8 cellular contexts compared by ENCODE assay signal in genomic region chr6:5025911-5026819, GRCh38. TPM values are rescaled to one million over a fixed set of nuclear protein-coding genes. Genes with fewer than 3 reads are reported as not detected.
DNase-seq lines count a peak whose midpoint lies in the region; ATAC-seq and TF ChIP-seq lines count a peak whose summit lies in the region.

No MANE protein-coding gene starts in this region.

- no peaks in the 10 kb centered on the region for H3K79me2 ChIP-seq in parathyroid adenoma

- peak overlapping the region; percentile 72 for H3K4me2 ChIP-seq in parathyroid adenoma (ENCODE audit: low read length)

- H3K27me3 ChIP-seq in right cardiac atrium (ENCODE audit: control insufficient read depth, insufficient read depth) (no peaks in the 10 kb centered on the region), parathyroid adenoma (ENCODE audit: control insufficient read depth, insufficient read depth, low read length) (no peaks in the 10 kb centered on the region), MG63 (no peaks in the 10 kb centered on the region)

- ATAC-seq in right cardiac atrium (peak; percentile 82 to 83), HG03139 (IDR thresholded peaks at IDR 0.05; ENCODE audit: unreplicated experiment) (no peak), HG02840 (IDR thresholded peaks at IDR 0.05; ENCODE audit: low FRiP score, unreplicated experiment) (no peak)

- DNase-seq in DMS153 (lab: John Stamatoyannopoulos, UW): peak; percentile 1
- DNase-seq in NCI-H2029 (lab: John Stamatoyannopoulos, UW): peak; percentile 44
- peak; percentile 51 to 83 (median 77) for DNase-seq in right cardiac atrium
- DNase-seq in MG63: no peak

- peak overlapping the region; percentile 79 for H3K27ac ChIP-seq in right cardiac atrium (ENCODE audit: low read length)
- peak overlapping the region; percentile 15 for H3K27ac ChIP-seq in parathyroid adenoma

- peaks cover 4% of the 10 kb centered on the region for H3K27me3 Mint-ChIP-seq in activated naive CD8-positive, alpha-beta T cell

- H3K36me3 ChIP-seq in parathyroid adenoma (ENCODE audit: control insufficient read depth, insufficient read depth, low read length) (no peaks in the 10 kb centered on the region), MG63 (no peaks in the 10 kb centered on the region)

- H3K4me1 ChIP-seq in right cardiac atrium (ENCODE audit: control insufficient read depth, insufficient read depth, low read length) (no peaks in the 10 kb centered on the region), parathyroid adenoma (peaks cover 5% of the 10 kb centered on the region)

- H3K4me3 ChIP-seq in right cardiac atrium (ENCODE audit: low read length): peak overlapping the region; percentile 86
- H3K4me3 ChIP-seq in parathyroid adenoma (ENCODE audit: low read depth, low read length): peak overlapping the region; percentile 52
- H3K4me3 ChIP-seq in MG63: no peak overlapping the region

- peak; percentile 7 for TF ChIP-seq CTCF in parathyroid adenoma (IDR thresholded peaks at IDR 0.05)

- no peaks in the 10 kb centered on the region for H3K9me3 ChIP-seq in right cardiac atrium (ENCODE audit: control insufficient read depth, low read length)
- no peaks in the 10 kb centered on the region for H3K9me3 ChIP-seq in parathyroid adenoma (ENCODE audit: control insufficient read depth, low read length)
- no peaks in the 10 kb centered on the region for H3K9me3 ChIP-seq in MG63

- intact Hi-C loops in right cardiac atrium (cut with DNase I): no loop called here

- H3K27ac Mint-ChIP-seq in activated naive CD8-positive, alpha-beta T cell: no peak overlapping the region

- peak overlapping the region; percentile 88 for H3K4me3 Mint-ChIP-seq in activated naive CD8-positive, alpha-beta T cell

- H3K4me1 Mint-ChIP-seq in activated naive CD8-positive, alpha-beta T cell (ENCODE audit: low read depth): peaks cover 10% of the 10 kb centered on the region

- WGBS in right cardiac atrium: 3% methylated on average over 34 of the region's 35 CpGs

- H3K36me3 Mint-ChIP-seq in activated naive CD8-positive, alpha-beta T cell: peaks cover 7% of the 10 kb centered on the region

- peak overlapping the region; percentile 9 for H3K9ac ChIP-seq in parathyroid adenoma

- no peaks in the 10 kb centered on the region for H3K9me3 Mint-ChIP-seq in activated naive CD8-positive, alpha-beta T cell (ENCODE audit: low read depth)

- peak overlapping the region; percentile 98 for H2AFZ ChIP-seq in parathyroid adenoma

RNA-seq across cellular contexts. Expression of gene RPP40, which starts 22.3 kb away (rescaled TPM):
- total RNA-seq in right cardiac atrium: 1 to 10 TPM; 2.5 to 4.4 (median 2.8) TPM
- 6.0 TPM for polyA plus RNA-seq in right cardiac atrium
- total RNA-seq in MG63 (2014; rRNA removed; shearing (Covaris generic); ENCODE audit: low replicate concordance): 24.2 and 46.7 TPM in 2 replicates

RNA-seq across cellular contexts. Expression of gene PPP1R3G, which starts 59.0 kb away (rescaled TPM):
- 10 to 100 TPM in 3 of 4 donors, 1 to 10 TPM in 1; 6.7 to 19.5 (median 16.2) TPM for total RNA-seq in right cardiac atrium
- polyA plus RNA-seq in right cardiac atrium: 10.9 TPM
- total RNA-seq in MG63 (2014; rRNA removed; shearing (Covaris generic); ENCODE audit: low replicate concordance): 0.16 TPM in 1 of 2 replicates, not detected in the other

Comparison
In these comparisons a context has a peak if more than half of its experiments do, and no peak if none do; other contexts are left out.
1. ATAC-seq: peak in right cardiac atrium (2 of 2); none in HG03139 (single experiment) and HG02840 (single experiment).